Comparison of ENCODE assay signal across 1 cellular context in genomic region chr7:150323682-150324365, GRCh38.
TF ChIP-seq lines count a peak whose summit lies in the region.

No MANE protein-coding gene starts in this region.

TF ChIP-seq in HepG2, 621 proteins besides CTCF, POLR2A, EP300 and RAD21:
- TF ChIP-seq ZNF749 (CRISPR knock-in tag; IDR thresholded peaks at IDR 0.05; ENCODE audit: borderline replicate concordance) (0 out of 2 replicates have a peak, but pooled peaks have one; percentile 2), NFAT5 (CRISPR knock-in tag; IDR thresholded peaks at IDR 0.05) (no peak; the same call in 1 of the 2 replicates), GZF1 (CRISPR knock-in tag; IDR thresholded peaks at IDR 0.05) (no peak), BORCS8-MEF2B (CRISPR knock-in tag; IDR thresholded peaks at IDR 0.05) (0 out of 2 replicates have a peak, but pooled peaks have one; percentile 34), CREB3 (CRISPR knock-in tag; IDR thresholded peaks at IDR 0.05) (0 out of 2 replicates have a peak, but pooled peaks have one; percentile 9), TARDBP (CRISPR knock-in tag; IDR thresholded peaks at IDR 0.05) (0 out of 2 replicates have a peak, but pooled peaks have one; percentile 20), ZBTB42 (CRISPR knock-in tag; IDR thresholded peaks at IDR 0.05) (0 out of 2 replicates have a peak, but pooled peaks have one; percentile 10), PHF20 (CRISPR knock-in tag; IDR thresholded peaks at IDR 0.05) (no peak), RARG (CRISPR knock-in tag; IDR thresholded peaks at IDR 0.05; ENCODE audit: low read depth) (peak; percentile 42; the same call in 1 of the 2 replicates), SMYD3 (CRISPR knock-in tag; IDR thresholded peaks at IDR 0.05) (0 out of 2 replicates have a peak, but pooled peaks have one; percentile 21), FLYWCH1 (CRISPR knock-in tag; IDR thresholded peaks at IDR 0.05) (0 out of 2 replicates have a peak, but pooled peaks have one; percentile 85), ZNF552 (CRISPR knock-in tag; IDR thresholded peaks at IDR 0.05; ENCODE audit: borderline replicate concordance) (no peak), ZC3H4 (CRISPR knock-in tag; IDR thresholded peaks at IDR 0.05; ENCODE audit: borderline replicate concordance) (0 out of 2 replicates have a peak, but pooled peaks have one; percentile 55), MTERF4 (CRISPR knock-in tag; IDR thresholded peaks at IDR 0.05) (peak; percentile 7; the same call in 1 of the 2 replicates)
